ENCODE assay signal across 19 cellular contexts in genomic region chr14:60686865-60687264, GRCh38. TPM values are rescaled to one million over a fixed set of nuclear protein-coding genes. Genes with fewer than 3 reads are reported as not detected.
"Had no signal": no experiment of that assay in that cellular context is flagged by ENCODE, and none has a peak within 500 bp of the region (broad histone marks: within the 10 kb centered on the region; RNA-seq: fewer than 3 reads in every experiment).

No MANE protein-coding gene starts in this region.

- FAIRE-seq: astrocyte, endothelial cell of umbilical vein had no signal

- H3K9me3 ChIP-seq: transverse colon had no signal

- H3K36me3 ChIP-seq: heart left ventricle, spleen, transverse colon had no signal

- H3K9me3 Mint-ChIP-seq: activated B cell treated with CpG ODN at 0.5 μM for 24 hours; activated CD4-positive, alpha-beta T cell treated with anti-CD3 and anti-CD28 coated beads, Interleukin-2, amount 10 ng/mL, durations not matched to agents 24 days and 14 days; activated naive CD8-positive, alpha-beta T cell treated with anti-CD3 and anti-CD28 coated beads, Interleukin-2, amount 50 U/mL, for 24 hours; memory B cell; natural killer cell treated with Interleukin-12 subunit alpha and Interleukin-12 subunit beta and Interleukin-15 and Interleukin-18, amount 100 ng/mL, for 72 hours; stimulated activated memory B cell treated with anti-CD40 and anti-IgM and Interleukin-4, amounts not matched to agents 10 μg/mL and 1 μg/mL and 100 μg/mL, for 72 hours had no signal

- H3K27me3 ChIP-seq: transverse colon had no signal

- H3K27me3 Mint-ChIP-seq: memory B cell, progenitor cell of endocrine pancreas had no signal

- DNase-seq: activated B cell treated with CpG ODN at 0.5 μM for 24 hours; activated CD4-positive, alpha-beta T cell treated with anti-CD3 and anti-CD28 coated beads, Interleukin-2, amount 10 ng/mL, durations not matched to agents 24 days and 14 days; activated CD8-positive, alpha-beta memory T cell treated with anti-CD3 and anti-CD28 coated beads for 24 hours; activated naive CD4-positive, alpha-beta T cell treated with Interleukin-2 at 50 U/mL for 16 hours; activated naive CD8-positive, alpha-beta T cell treated with anti-CD3 and anti-CD28 coated beads, Interleukin-2, amount 50 U/mL, for 24 hours; effector CD4-positive, alpha-beta T cell; heart left ventricle; nucleus accumbens; spleen; stimulated activated CD4-positive, alpha-beta T cell treated with anti-CD3 and anti-CD28 coated beads, Interleukin-1b, Interleukin-23, amount 100 ng/mL, for 48 hours; transverse colon had no signal

- H3K36me3 Mint-ChIP-seq: memory B cell; natural killer cell treated with Interleukin-12 subunit alpha and Interleukin-12 subunit beta and Interleukin-15 and Interleukin-18, amount 100 ng/mL, for 72 hours; stimulated activated memory B cell treated with anti-CD40 and anti-IgM and Interleukin-4, amounts not matched to agents 10 μg/mL and 1 μg/mL and 100 μg/mL, for 72 hours had no signal

- H3K4me3 Mint-ChIP-seq: activated B cell treated with CpG ODN at 0.5 μM for 24 hours; activated CD4-positive, alpha-beta T cell treated with anti-CD3 and anti-CD28 coated beads, Interleukin-2, amount 10 ng/mL, durations not matched to agents 24 days and 14 days; activated naive CD8-positive, alpha-beta T cell treated with anti-CD3 and anti-CD28 coated beads, Interleukin-2, amount 50 U/mL, for 24 hours; memory B cell; natural killer cell treated with Interleukin-12 subunit alpha and Interleukin-12 subunit beta and Interleukin-15 and Interleukin-18, amount 100 ng/mL, for 72 hours; stimulated activated memory B cell treated with anti-CD40 and anti-IgM and Interleukin-4, amounts not matched to agents 10 μg/mL and 1 μg/mL and 100 μg/mL, for 72 hours had no signal

- H3K4me1 Mint-ChIP-seq: activated B cell treated with CpG ODN at 0.5 μM for 24 hours; activated CD4-positive, alpha-beta T cell treated with anti-CD3 and anti-CD28 coated beads, Interleukin-2, amount 10 ng/mL, durations not matched to agents 24 days and 14 days; activated naive CD8-positive, alpha-beta T cell treated with anti-CD3 and anti-CD28 coated beads, Interleukin-2, amount 50 U/mL, for 24 hours; memory B cell; stimulated activated memory B cell treated with anti-CD40 and anti-IgM and Interleukin-4, amounts not matched to agents 10 μg/mL and 1 μg/mL and 100 μg/mL, for 72 hours had no signal

- ATAC-seq: activated naive CD8-positive, alpha-beta T cell treated with anti-CD3 and anti-CD28 coated beads, Interleukin-2, amount 50 U/mL, for 24 hours; heart left ventricle; natural killer cell treated with Interleukin-12 subunit alpha and Interleukin-12 subunit beta and Interleukin-15 and Interleukin-18, amount 100 ng/mL, for 72 hours; sciatic nerve; stimulated activated memory B cell treated with anti-CD40 and anti-IgM and Interleukin-4, amounts not matched to agents 10 μg/mL and 1 μg/mL and 100 μg/mL, for 72 hours had no signal

- H3K27ac ChIP-seq: coronary artery, heart left ventricle, spleen, transverse colon had no signal

- H3K4me1 ChIP-seq: heart left ventricle, spleen, transverse colon had no signal

- H3K4me3 ChIP-seq: coronary artery, heart left ventricle, spleen, transverse colon had no signal

- H3K27ac Mint-ChIP-seq: activated B cell treated with CpG ODN at 0.5 μM for 24 hours; activated CD4-positive, alpha-beta T cell treated with anti-CD3 and anti-CD28 coated beads, Interleukin-2, amount 10 ng/mL, durations not matched to agents 24 days and 14 days; activated naive CD8-positive, alpha-beta T cell treated with anti-CD3 and anti-CD28 coated beads, Interleukin-2, amount 50 U/mL, for 24 hours; memory B cell; natural killer cell treated with Interleukin-12 subunit alpha and Interleukin-12 subunit beta and Interleukin-15 and Interleukin-18, amount 100 ng/mL, for 72 hours; progenitor cell of endocrine pancreas; stimulated activated memory B cell treated with anti-CD40 and anti-IgM and Interleukin-4, amounts not matched to agents 10 μg/mL and 1 μg/mL and 100 μg/mL, for 72 hours had no signal

RNA-seq across cellular contexts. Expression of gene SIX4, which starts 37.3 kb away (rescaled TPM):
- total RNA-seq: activated B cell treated with CpG ODN at 0.5 μM for 24 hours had no signal

RNA-seq across cellular contexts. Expression of gene SIX1, which starts 37.6 kb away (rescaled TPM):
- total RNA-seq: activated B cell treated with CpG ODN at 0.5 μM for 24 hours; natural killer cell treated with Interleukin-12 subunit alpha and Interleukin-12 subunit beta and Interleukin-15 and Interleukin-18, amount 100 ng/mL, for 72 hours; spleen had no signal
